In genomic region chr4:174381419-174381818, GRCh38 we compare ENCODE assay signal across 26 cellular contexts.
"Had no signal": no experiment of that assay in that cellular context is flagged by ENCODE, and none has a peak within 500 bp of the region (broad histone marks: within the 10 kb centered on the region; RNA-seq: fewer than 3 reads in every experiment).

No MANE protein-coding gene starts in this region.

- H3K9me3 ChIP-seq: esophagus squamous epithelium, heart right ventricle, left lung, prostate gland, sigmoid colon, thoracic aorta, tibial nerve, upper lobe of right lung, uterus had no signal

- DNase-seq: cortex of kidney; effector memory CD8-positive, alpha-beta T cell; erythroblast; esophagus squamous epithelium; foreskin melanocyte; glutamatergic neuron; heart right ventricle; hippocampal formation; left cardiac atrium; left lung; midbrain; naive thymus-derived CD8-positive, alpha-beta T cell; nephron progenitor cell; nucleus accumbens; right cardiac atrium; sigmoid colon; stimulated activated CD4-positive, alpha-beta T cell treated with anti-CD3 and anti-CD28 coated beads, Interleukin-2, amount 100 ng/mL, for 24 hours; stimulated activated CD4-positive, alpha-beta T cell treated with anti-CD3 and anti-CD28 coated beads, Interleukin-4, amount 100 ng/mL, for 24 hours; upper lobe of right lung; uterus had no signal

- ATAC-seq: effector memory CD8-positive, alpha-beta T cell; heart right ventricle; left cardiac atrium; left lung; naive thymus-derived CD8-positive, alpha-beta T cell; right cardiac atrium; stimulated activated memory B cell treated with anti-CD40 and anti-IgM and Interleukin-4, amounts not matched to agents 10 μg/mL and 1 μg/mL and 100 μg/mL, for 72 hours; upper lobe of right lung had no signal

- H3K36me3 ChIP-seq: esophagus squamous epithelium, heart right ventricle, left lung, prostate gland, sigmoid colon, thoracic aorta, tibial nerve, upper lobe of right lung, uterus had no signal

- H3K4me1 ChIP-seq: heart right ventricle, left lung, prostate gland, sigmoid colon, tibial nerve, upper lobe of right lung, uterus had no signal

- H3K27me3 ChIP-seq: esophagus squamous epithelium, heart right ventricle, left lung, sigmoid colon, tibial nerve, upper lobe of right lung, uterus had no signal

- H3K4me3 ChIP-seq: esophagus squamous epithelium, heart right ventricle, left lung, prostate gland, sigmoid colon, thoracic aorta, tibial nerve, upper lobe of right lung, uterus had no signal

- FAIRE-seq: endometrium, islet of Langerhans had no signal

- H3K27ac ChIP-seq: esophagus squamous epithelium, heart right ventricle, left lung, prostate gland, sigmoid colon, thoracic aorta, tibial nerve, upper lobe of right lung, uterus had no signal
